Comparison of ENCODE assay signal across 8 cellular contexts in the genomic region with DNA sequence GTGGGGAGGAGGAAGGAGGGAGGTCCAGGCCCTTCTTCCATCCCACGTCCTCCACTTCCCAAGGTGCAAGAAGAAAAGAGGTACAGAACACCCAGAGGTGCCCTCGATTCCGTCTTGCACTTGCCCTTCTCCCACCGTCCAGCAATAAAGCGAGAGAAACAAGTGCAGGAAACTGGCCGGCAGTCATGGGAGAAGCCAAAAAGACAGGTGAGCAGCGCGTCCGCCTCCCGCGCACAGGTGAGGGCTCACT. TPM values are rescaled to one million over a fixed set of nuclear protein-coding genes. Genes with fewer than 3 reads are reported as not detected.
DNase-seq lines count a peak whose midpoint lies in the region; TF ChIP-seq lines count a peak whose summit lies in the region.

No MANE protein-coding gene starts in this region.

- no peak for TF ChIP-seq CTCF in coronary artery (IDR thresholded peaks at IDR 0.05)
- TF ChIP-seq CTCF in neural cell (IDR thresholded peaks at IDR 0.05; ENCODE audit: poor library complexity, severe bottlenecking) = no peak

- TF ChIP-seq RAD21 in neural cell (conservative IDR thresholded peaks at IDR 0.05) = no peak

- peak; percentile 41 for DNase-seq in GDM1 (lab: John Stamatoyannopoulos, UW)
- DNase-seq in Jurkat, Clone E6-1 (ENCODE audit: low read depth, low spot score) = no peak
- no peak for DNase-seq in coronary artery (ENCODE audit: low spot score)
- DNase-seq in NCI-H2227 treated with DMSO at 0.1 percent for 48 hours (lab: John Stamatoyannopoulos, UW) = no peak
- DNase-seq in GM03348 (ENCODE audit: low spot score) = no peak
- no peak for DNase-seq in NK-92 (lab: John Stamatoyannopoulos, UW; ENCODE audit: unreplicated experiment)
- DNase-seq in islet precursor cell = no peak

- peak overlapping the region; percentile 99 for H3K4me3 ChIP-seq in Jurkat, Clone E6-1 (ENCODE audit: low read length)
- H3K4me3 ChIP-seq in coronary artery = peak overlapping the region; percentile 87
- H3K4me3 ChIP-seq in neural cell (ENCODE audit: low read length) = peak overlapping the region; percentile 75

- H3K27me3 ChIP-seq in neural cell (ENCODE audit: insufficient read depth, low read depth, low read length) = no peaks in the 10 kb centered on the region

- no peaks in the 10 kb centered on the region for H3K9me3 ChIP-seq in neural cell (ENCODE audit: low read length)

- H4K20me1 ChIP-seq in neural cell (ENCODE audit: insufficient read depth) = no peaks in the 10 kb centered on the region

- H3K27ac ChIP-seq in coronary artery (peak overlapping the region; percentile 4 to 86), neural cell (ENCODE audit: low read length) (peak overlapping the region; percentile 72)

- no peak for TF ChIP-seq EP300 in neural cell (conservative IDR thresholded peaks at IDR 0.05; ENCODE audit: poor library complexity, severe bottlenecking)

- H3F3A ChIP-seq in neural cell (ENCODE audit: insufficient read depth, low read length, poor library complexity, severe bottlenecking) = no peaks in the 10 kb centered on the region

- H2AFZ ChIP-seq in neural cell (ENCODE audit: low read depth, low read length) = peak overlapping the region; percentile 52

- peak overlapping the region; percentile 79 for H3K9ac ChIP-seq in neural cell (ENCODE audit: low read length)

- H3K36me3 ChIP-seq in neural cell (ENCODE audit: insufficient read depth, low read length) = no peaks in the 10 kb centered on the region

- H3K9me2 ChIP-seq in neural cell (ENCODE audit: insufficient read depth, low read length) = no peaks in the 10 kb centered on the region

- no peaks in the 10 kb centered on the region for H3K79me2 ChIP-seq in neural cell (replicated peaks; ENCODE audit: insufficient read depth, low read length)

- peak overlapping the region; percentile 52 for H3K4me2 ChIP-seq in neural cell (ENCODE audit: low read length)

TF ChIP-seq in neural cell, 6 proteins besides CTCF, POLR2A, EP300 and RAD21:
- TF ChIP-seq SMC3 (conservative IDR thresholded peaks at IDR 0.05; ENCODE audit: poor library complexity) (no peak), TAF1 (IDR thresholded peaks at IDR 0.05; ENCODE audit: low read depth) (peak; percentile 45)

RNA-seq across cellular contexts. Expression of a gene that starts 1.3 kb away (rescaled TPM):
- polyA plus RNA-seq in Jurkat, Clone E6-1 (2012; ENCODE audit: insufficient read depth, insufficient read length) = 2.2 TPM
- polyA plus RNA-seq in neural cell = not detected in 2 replicates
- polyA minus RNA-seq in neural cell = not detected in 2 replicates

RNA-seq across cellular contexts. Expression of a gene that starts 17.7 kb away (rescaled TPM):
- 145 TPM for polyA plus RNA-seq in Jurkat, Clone E6-1 (2012; ENCODE audit: insufficient read depth, insufficient read length)
- polyA plus RNA-seq in neural cell = 169 and 194 TPM in 2 replicates
- 76.2 and 79.9 TPM in 2 replicates for polyA minus RNA-seq in neural cell

RNA-seq across cellular contexts. Expression of a gene that starts 29.4 kb away (rescaled TPM):
- 6.4 TPM for polyA plus RNA-seq in Jurkat, Clone E6-1 (2012; ENCODE audit: insufficient read depth, insufficient read length)
- 27.5 and 37.8 TPM in 2 replicates for polyA plus RNA-seq in neural cell
- 16.2 and 22.2 TPM in 2 replicates for polyA minus RNA-seq in neural cell

RNA-seq across cellular contexts. Expression of a gene that starts 31.5 kb away (rescaled TPM):
- polyA plus RNA-seq in Jurkat, Clone E6-1 (2012; ENCODE audit: insufficient read depth, insufficient read length) = 11.7 TPM
- polyA plus RNA-seq in neural cell = 68.8 and 84.3 TPM in 2 replicates
- polyA minus RNA-seq in neural cell = 52.3 and 67.7 TPM in 2 replicates

RNA-seq across cellular contexts. Expression of a gene that starts 52.5 kb away (rescaled TPM):
- 104 TPM for polyA plus RNA-seq in Jurkat, Clone E6-1 (2012; ENCODE audit: insufficient read depth, insufficient read length)
- 316 and 347 TPM in 2 replicates for polyA plus RNA-seq in neural cell
- polyA minus RNA-seq in neural cell = 220 and 271 TPM in 2 replicates
